Comparison of ENCODE assay signal across 1 cellular context in genomic region chr9:134442087-134442470, GRCh38.
TF ChIP-seq lines count a peak whose summit lies in the region.

No MANE protein-coding gene starts in this region.

TF ChIP-seq in GM23338, 12 proteins besides CTCF, POLR2A, EP300 and RAD21 (continued from another document):
- TF ChIP-seq REST (IDR thresholded peaks at IDR 0.05; ENCODE audit: unreplicated experiment) (no peak), ETS1 (IDR thresholded peaks at IDR 0.05) (no peak), ZNF114 (CRISPR knock-in tag; IDR thresholded peaks at IDR 0.05) (no peak), CREB1 (CRISPR knock-in tag; IDR thresholded peaks at IDR 0.05; ENCODE audit: low read depth) (no peak), NANOG (IDR thresholded peaks at IDR 0.05; ENCODE audit: borderline replicate concordance) (no peak)
